In the genomic region with DNA sequence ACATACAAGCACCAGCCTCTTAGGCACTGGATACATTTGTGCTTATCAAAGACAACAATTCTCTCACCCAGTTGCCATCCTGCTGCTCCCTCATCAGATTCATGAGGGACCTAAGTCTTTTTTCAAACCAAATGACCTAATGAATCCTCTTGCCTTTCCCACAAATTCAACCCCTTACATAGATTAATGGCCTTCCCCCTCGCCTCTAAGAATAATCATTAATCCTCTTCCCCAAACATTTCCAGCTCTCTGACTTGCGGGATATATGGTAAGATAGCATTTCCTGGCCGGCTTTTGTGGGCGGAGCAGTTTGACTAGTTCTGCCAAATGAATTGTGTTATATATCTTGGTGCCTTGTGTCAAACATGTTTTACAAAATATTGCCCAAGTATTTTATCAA, we compare ENCODE assay signal across 21 cellular contexts.
"Had no signal": no experiment of that assay in that cellular context is flagged by ENCODE, and none has a peak within 500 bp of the region (broad histone marks: within the 10 kb centered on the region; RNA-seq: fewer than 3 reads in every experiment).

No MANE protein-coding gene starts in this region.

- H3K4me1 ChIP-seq: SJSA1 had no signal

- H3K36me3 ChIP-seq: SJSA1 had no signal

- DNase-seq: KBM-7, NCI-H1092, NCI-H1105 treated with DMSO at 0.1 percent for 48 hours, NCI-H1417 treated with DMSO at 0.1 percent for 48 hours, NCI-H146, NCI-H187, NCI-H2029, NCI-H2081 treated with DMSO at 0.1 percent for 48 hours, NCI-H2171, NCI-H226, NCI-H446, NCI-H510A, NCI-H524 treated with DMSO at 0.1 percent for 48 hours, NCI-H69, NCI-H774, PC-3, Right ventricle myocardium superior, SIG-M5 had no signal

- H3K4me3 ChIP-seq: SJSA1, SK-N-MC had no signal

- H3K27me3 ChIP-seq: SJSA1 had no signal

- H3K27ac ChIP-seq: SJSA1, SK-N-MC had no signal

- ATAC-seq: Panc1, PC-3 had no signal

- H3K9me3 ChIP-seq: SJSA1 had no signal
